28 cellular contexts compared by ENCODE assay signal in genomic region chr18:78776706-78777105, GRCh38.
A peak's percentile ranks its signal among the peaks of the same experiment; 100 is the strongest.
DNase-seq lines count a peak whose midpoint lies in the region; ATAC-seq, FAIRE-seq and TF ChIP-seq lines count a peak whose summit lies in the region.
"Had no signal": no experiment of that assay in that cellular context is flagged by ENCODE, and none has a peak within 500 bp of the region (broad histone marks: within the 10 kb centered on the region; RNA-seq: fewer than 3 reads in every experiment).

No MANE protein-coding gene starts in this region.

- TF ChIP-seq POLR2A in spleen (IDR thresholded peaks at IDR 0.05), result no peak

- H3K9me3 Mint-ChIP-seq in CD14-positive monocyte, result peaks cover 0 to 2% (median 0%) of the 10 kb centered on the region in 7 donors
- H3K9me3 Mint-ChIP-seq: H9 had no signal

- H3K4me1 ChIP-seq in RWPE2 (ENCODE audit: insufficient read depth, poor library complexity, severe bottlenecking), result no peaks in the 10 kb centered on the region
- no peaks in the 10 kb centered on the region for H3K4me1 ChIP-seq in mucosa of descending colon (ENCODE audit: low read depth)
- no peaks in the 10 kb centered on the region for H3K4me1 ChIP-seq in spleen
- no peaks in the 10 kb centered on the region for H3K4me1 ChIP-seq in pancreas
- H3K4me1 ChIP-seq: A549; BLaER1 treated with 17β-estradiol and CSF1 and Interleukin-3, amounts not matched to agents 10 nM and 100 nM; SJCRH30 had no signal

- H3K27me3 Mint-ChIP-seq in CD14-positive monocyte (ENCODE audit: low read depth in 3 of 3), result peaks cover 0 to 7% (median 0%) of the 10 kb centered on the region in 3 donors
- H3K27me3 Mint-ChIP-seq: CD4-positive, alpha-beta memory T cell had no signal

- peak; percentile 28 for DNase-seq in H7
- peak; percentile 5 for DNase-seq in RWPE2 (ENCODE audit: low spot score)
- DNase-seq in mucosa of descending colon, result peak in 2 of 3 donors; percentile 40 to 44
- peak; percentile 29 for DNase-seq in spleen
- DNase-seq in HT-29 (ENCODE audit: low spot score), result no peak
- DNase-seq in pancreas, result no peak
- no peak for DNase-seq in CD14-positive monocyte (ENCODE audit: low spot score)
- DNase-seq: AML-193; CD4-positive, alpha-beta memory T cell; COR-L47; DMS53; GM23248; H9; Karpas-422; NCI-H1105 treated with DMSO at 0.1 percent for 48 hours; NCI-H146; NCI-H2029; NCI-H2227 treated with DMSO at 0.1 percent for 48 hours; NCI-H510A; NCI-H774; SJCRH30 had no signal

- H3K4me1 Mint-ChIP-seq in CD14-positive monocyte, result no peaks in the 10 kb centered on the region
- H3K4me1 Mint-ChIP-seq: CD4-positive, alpha-beta memory T cell had no signal

- 88 to 91% (median 90%) methylated on average over 13 of the region's 13 CpGs for WGBS in spleen, 5 donors
- WGBS in pancreas, 2 donors, result 77 to 88% methylated on average over 13 of the region's 13 CpGs

- no peak overlapping the region for H3K27ac Mint-ChIP-seq in CD14-positive monocyte
- H3K27ac Mint-ChIP-seq: CD4-positive, alpha-beta memory T cell; H9 had no signal

- FAIRE-seq in pancreas (lab: Jason Lieb, UNC), result no peak
- FAIRE-seq: A549, GM18507, HepG2, RCC 7860 had no signal

- TF ChIP-seq CTCF in RWPE2 (IDR thresholded peaks at IDR 0.05; ENCODE audit: poor library complexity, severe bottlenecking) (no peak), mucosa of descending colon (IDR thresholded peaks at IDR 0.05) (no peak), spleen (IDR thresholded peaks at IDR 0.05 in 8 of 11, conservative IDR thresholded peaks at IDR 0.05 in 3 of 11) (no peak), pancreas (IDR thresholded peaks at IDR 0.05) (no peak), CD14-positive monocyte (IDR thresholded peaks at IDR 0.05) (no peak)

- ATAC-seq in RWPE2 (ENCODE audit: low read depth) (no peak), mucosa of descending colon (peak; percentile 73), pancreas (no peak)
- ATAC-seq: A549, HepG2, Right ventricle myocardium inferior, SK-N-SH treated with all-trans-retinoic acid at 6 μM for 48 hours had no signal

- H3K27ac ChIP-seq in RWPE2 (ENCODE audit: poor library complexity, severe bottlenecking) (no peak overlapping the region), spleen (no peak overlapping the region), pancreas (no peak overlapping the region)
- H3K27ac ChIP-seq: A549; BLaER1 treated with 17β-estradiol and CSF1 and Interleukin-3, amounts not matched to agents 10 nM and 100 nM; GM23248; SJCRH30 had no signal

- no peaks in the 10 kb centered on the region for H3K36me3 Mint-ChIP-seq in CD14-positive monocyte
- H3K36me3 Mint-ChIP-seq: CD4-positive, alpha-beta memory T cell had no signal

- H3K27me3 ChIP-seq in H7 (ENCODE audit: control insufficient read depth, insufficient read depth, low read length) (no peaks in the 10 kb centered on the region), RWPE2 (ENCODE audit: insufficient read depth, poor library complexity, severe bottlenecking) (no peaks in the 10 kb centered on the region), spleen (replicated peaks in 1 of 7) (peaks cover 0 to 9% (median 0%) of the 10 kb centered on the region in 7 donors), pancreas (no peaks in the 10 kb centered on the region)
- H3K27me3 ChIP-seq: BLaER1 treated with 17β-estradiol and CSF1 and Interleukin-3, amounts not matched to agents 10 nM and 100 nM; SJCRH30 had no signal

- H3K4me3 Mint-ChIP-seq in CD14-positive monocyte, result no peak overlapping the region
- H3K4me3 Mint-ChIP-seq: CD4-positive, alpha-beta memory T cell; H9 had no signal

- H3K9me3 ChIP-seq in RWPE2 (ENCODE audit: severe bottlenecking) (no peaks in the 10 kb centered on the region), mucosa of descending colon (no peaks in the 10 kb centered on the region), spleen (no peaks in the 10 kb centered on the region), pancreas (no peaks in the 10 kb centered on the region)
- H3K9me3 ChIP-seq: A549; BLaER1 treated with 17β-estradiol and CSF1 and Interleukin-3, amounts not matched to agents 10 nM and 100 nM; SJCRH30 had no signal

- no peaks in the 10 kb centered on the region for H3K36me3 ChIP-seq in H7 (replicated peaks; ENCODE audit: control insufficient read depth, insufficient read depth, low read length)
- H3K36me3 ChIP-seq in RWPE2 (ENCODE audit: low read depth), result no peaks in the 10 kb centered on the region
- no peaks in the 10 kb centered on the region for H3K36me3 ChIP-seq in mucosa of descending colon (ENCODE audit: low read depth)
- no peaks in the 10 kb centered on the region for H3K36me3 ChIP-seq in spleen
- no peaks in the 10 kb centered on the region for H3K36me3 ChIP-seq in pancreas
- H3K36me3 ChIP-seq: BLaER1 treated with 17β-estradiol and CSF1 and Interleukin-3, amounts not matched to agents 10 nM and 100 nM; SJCRH30 had no signal

- H3K4me3 ChIP-seq in H7 (ENCODE audit: insufficient read depth, low read depth, low read length), result no peak overlapping the region
- no peak overlapping the region for H3K4me3 ChIP-seq in RWPE2 (ENCODE audit: severe bottlenecking)
- no peak overlapping the region for H3K4me3 ChIP-seq in mucosa of descending colon
- no peak overlapping the region for H3K4me3 ChIP-seq in spleen
- H3K4me3 ChIP-seq in pancreas, result no peak overlapping the region
- H3K4me3 ChIP-seq: A549; BLaER1 treated with 17β-estradiol and CSF1 and Interleukin-3, amounts not matched to agents 10 nM and 100 nM; GM23248; SJCRH30 had no signal

- intact Hi-C loops in mucosa of descending colon (cut with DNase I, micrococcal nuclease) (no loop called here), spleen (cut with DNase I; ENCODE audit: low total_unique reads) (no loop called here), pancreas (cut with DNase I) (no loop called here), CD14-positive monocyte (cut with micrococcal nuclease) (no loop called here)

Comparison
In these comparisons a context has a peak if more than half of its experiments do, and no peak if none do; other contexts are left out.
1. DNase-seq: peak in H7 (single experiment), RWPE2 (single experiment), mucosa of descending colon (2 of 3) and spleen (single experiment); none in HT-29 (single experiment), pancreas (0 of 6) and CD14-positive monocyte (single experiment).